ENCODE assay signal across 3 cellular contexts in the genomic region with DNA sequence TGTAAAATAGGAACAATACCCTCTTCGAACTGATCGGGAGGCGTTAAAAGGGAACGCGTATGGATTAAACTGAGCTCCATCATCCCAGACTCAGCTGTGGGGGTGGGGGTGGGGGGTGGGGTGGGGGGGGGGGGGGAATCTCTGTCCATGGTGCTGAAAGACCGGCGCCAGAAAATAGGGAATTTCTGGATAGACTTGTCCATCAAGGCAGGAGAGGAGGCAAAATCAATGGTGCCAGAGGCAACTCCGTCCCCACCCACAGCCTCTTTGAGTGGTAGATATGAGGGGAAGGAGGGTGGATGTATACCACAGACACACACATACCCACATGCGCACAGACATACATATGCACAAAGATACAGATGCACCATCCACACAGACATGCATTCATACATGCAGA.
TF ChIP-seq lines count a peak whose summit lies in the region.

No MANE protein-coding gene starts in this region.

TF ChIP-seq in liver, 16 proteins besides CTCF, POLR2A, EP300 and RAD21:
- no peak for TF ChIP-seq FOXA2 (IDR thresholded peaks at IDR 0.05)
- TF ChIP-seq, protein P1, sequence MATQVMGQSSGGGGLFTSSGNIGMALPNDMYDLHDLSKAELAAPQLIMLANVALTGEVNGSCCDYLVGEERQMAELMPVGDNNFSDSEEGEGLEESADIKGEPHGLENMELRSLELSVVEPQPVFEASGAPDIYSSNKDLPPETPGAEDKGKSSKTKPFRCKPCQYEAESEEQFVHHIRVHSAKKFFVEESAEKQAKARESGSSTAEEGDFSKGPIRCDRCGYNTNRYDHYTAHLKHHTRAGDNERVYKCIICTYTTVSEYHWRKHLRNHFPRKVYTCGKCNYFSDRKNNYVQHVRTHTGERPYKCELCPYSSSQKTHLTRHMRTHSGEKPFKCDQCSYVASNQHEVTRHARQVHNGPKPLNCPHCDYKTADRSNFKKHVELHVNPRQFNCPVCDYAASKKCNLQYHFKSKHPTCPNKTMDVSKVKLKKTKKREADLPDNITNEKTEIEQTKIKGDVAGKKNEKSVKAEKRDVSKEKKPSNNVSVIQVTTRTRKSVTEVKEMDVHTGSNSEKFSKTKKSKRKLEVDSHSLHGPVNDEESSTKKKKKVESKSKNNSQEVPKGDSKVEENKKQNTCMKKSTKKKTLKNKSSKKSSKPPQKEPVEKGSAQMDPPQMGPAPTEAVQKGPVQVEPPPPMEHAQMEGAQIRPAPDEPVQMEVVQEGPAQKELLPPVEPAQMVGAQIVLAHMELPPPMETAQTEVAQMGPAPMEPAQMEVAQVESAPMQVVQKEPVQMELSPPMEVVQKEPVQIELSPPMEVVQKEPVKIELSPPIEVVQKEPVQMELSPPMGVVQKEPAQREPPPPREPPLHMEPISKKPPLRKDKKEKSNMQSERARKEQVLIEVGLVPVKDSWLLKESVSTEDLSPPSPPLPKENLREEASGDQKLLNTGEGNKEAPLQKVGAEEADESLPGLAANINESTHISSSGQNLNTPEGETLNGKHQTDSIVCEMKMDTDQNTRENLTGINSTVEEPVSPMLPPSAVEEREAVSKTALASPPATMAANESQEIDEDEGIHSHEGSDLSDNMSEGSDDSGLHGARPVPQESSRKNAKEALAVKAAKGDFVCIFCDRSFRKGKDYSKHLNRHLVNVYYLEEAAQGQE (IDR thresholded peaks at IDR 0.05): peak; percentile 95

TF ChIP-seq in HepG2, 621 proteins besides CTCF, POLR2A, EP300 and RAD21:
- no peak for TF ChIP-seq HMGA1 (CRISPR knock-in tag; conservative IDR thresholded peaks at IDR 0.05)
- TF ChIP-seq, protein P1 (IDR thresholded peaks at IDR 0.05; ENCODE audit: borderline replicate concordance in 1 of 2, low read depth in 1 of 2, low read length in 2 of 2): peak in 1 of 2 experiments; percentile 82; a peak in 3 of 4 replicates

TF ChIP-seq in endothelial cell of umbilical vein, 7 proteins besides CTCF, POLR2A, EP300 and RAD21:
- no peak for TF ChIP-seq FOS (IDR thresholded peaks at IDR 0.05; ENCODE audit: borderline replicate concordance, insufficient read depth, low read length)
TF ChIP-seq in endothelial cell of umbilical vein: peak in this region for 0.
